8 cellular contexts compared by ENCODE assay signal in genomic region chr11:73983764-73984543, GRCh38. TPM values are rescaled to one million over a fixed set of nuclear protein-coding genes. Genes with fewer than 3 reads are reported as not detected.
DNase-seq lines count a peak whose midpoint lies in the region; ATAC-seq and TF ChIP-seq lines count a peak whose summit lies in the region.

No MANE protein-coding gene starts in this region.

- H3K4me1 ChIP-seq in esophagus (ENCODE audit: control insufficient read depth in 2 of 2, insufficient read depth in 2 of 2, low read length in 1 of 2) = no peaks in the 10 kb centered on the region
- peaks cover 25% of the 10 kb centered on the region for H3K4me1 ChIP-seq in psoas muscle

- H3K36me3 ChIP-seq in SK-N-MC (ENCODE audit: insufficient read depth, low read length) (peaks cover 18% of the 10 kb centered on the region), esophagus (ENCODE audit: control insufficient read depth in 2 of 2, insufficient read depth in 2 of 2, low read length in 1 of 2) (no peaks in the 10 kb centered on the region), psoas muscle (ENCODE audit: insufficient read depth in 1 of 2, low read depth in 1 of 2) (peaks cover 0 to 22% of the 10 kb centered on the region in 2 donors)

- H3K4me3 ChIP-seq in SK-N-MC (peak overlapping the region; percentile 84), esophagus (ENCODE audit: low read depth in 1 of 2, low read length in 2 of 2) (peak overlapping the region; percentile 49 to 53), psoas muscle (peak overlapping the region; percentile 71)

- intact Hi-C loops in psoas muscle (cut with DNase I) = loop anchor here (1.0 to 5.0 kb wide), 2 partner anchors 24 to 38 kb away; no protein-coding TSS in a partner anchor

- H3K36me3 Mint-ChIP-seq in T-helper 1 cell treated with Interleukin-12 subunit alpha and Interleukin-12 subunit beta and Interleukin-4 antibody, amounts not matched to agents 30 μg/mL and 1 μg/mL, for 36 hours (ENCODE audit: low read depth) = peaks cover 35% of the 10 kb centered on the region

- 61 to 65% methylated on average over 15 of the region's 15 CpGs for WGBS in esophagus, 2 donors
- 19 to 30% (median 22%) methylated on average over 15 of the region's 15 CpGs for WGBS in psoas muscle, 3 donors

- H3K27me3 Mint-ChIP-seq in T-helper 1 cell treated with Interleukin-12 subunit alpha and Interleukin-12 subunit beta and Interleukin-4 antibody, amounts not matched to agents 30 μg/mL and 1 μg/mL, for 36 hours (ENCODE audit: low read depth) = no peaks in the 10 kb centered on the region

- H3K27ac ChIP-seq in SK-N-MC (peak overlapping the region; percentile 70; the same call in 1 of the 2 replicates), esophagus (ENCODE audit: low read depth in 2 of 2, low read length in 1 of 2) (peak overlapping the region; percentile 11 to 93), psoas muscle (peak overlapping the region; percentile 92)

- no peak for TF ChIP-seq CTCF in psoas muscle (IDR thresholded peaks at IDR 0.05)

- H3K4me1 Mint-ChIP-seq in T-helper 1 cell treated with Interleukin-12 subunit alpha and Interleukin-12 subunit beta and Interleukin-4 antibody, amounts not matched to agents 30 μg/mL and 1 μg/mL, for 36 hours (ENCODE audit: low read depth) = peaks cover 30% of the 10 kb centered on the region

- no peaks in the 10 kb centered on the region for H3K9me3 Mint-ChIP-seq in T-helper 1 cell treated with Interleukin-12 subunit alpha and Interleukin-12 subunit beta and Interleukin-4 antibody, amounts not matched to agents 30 μg/mL and 1 μg/mL, for 36 hours

- H3K27ac Mint-ChIP-seq in T-helper 1 cell treated with Interleukin-12 subunit alpha and Interleukin-12 subunit beta and Interleukin-4 antibody, amounts not matched to agents 30 μg/mL and 1 μg/mL, for 36 hours = peak overlapping the region; percentile 99

- H3K4me3 Mint-ChIP-seq in T-helper 1 cell treated with Interleukin-12 subunit alpha and Interleukin-12 subunit beta and Interleukin-4 antibody, amounts not matched to agents 30 μg/mL and 1 μg/mL, for 36 hours = peak overlapping the region; percentile 96

- peak in 3 of 4 donors; percentile 27 to 43 (median 31) for ATAC-seq in psoas muscle
- no peak for ATAC-seq in GM19351 (IDR thresholded peaks at IDR 0.05; ENCODE audit: unreplicated experiment)
- no peak for ATAC-seq in HG03280 (IDR thresholded peaks at IDR 0.05; ENCODE audit: unreplicated experiment)

- peak overlapping the region; percentile 70 for H3K9ac ChIP-seq in SK-N-MC (ENCODE audit: insufficient read length)

- H3K27me3 ChIP-seq in esophagus (ENCODE audit: control insufficient read depth in 1 of 2, insufficient read depth in 2 of 2, low read length in 2 of 2) (no peaks in the 10 kb centered on the region), psoas muscle (ENCODE audit: insufficient read depth in 3 of 3, low read length in 2 of 3) (no peaks in the 10 kb centered on the region)

- DNase-seq in T-helper 1 cell (no peak), SK-N-MC (ENCODE audit: low read depth, low spot score) (no peak), psoas muscle (peak in 1 of 2 donors; percentile 43), iPS-NIHi7 (ENCODE audit: extremely low spot score) (no peak)

- H3K9me3 ChIP-seq in SK-N-MC (ENCODE audit: low read depth, low read length) (no peaks in the 10 kb centered on the region), esophagus (ENCODE audit: control insufficient read depth in 2 of 2, insufficient read depth in 1 of 2, low read depth in 1 of 2, low read length in 1 of 2) (no peaks in the 10 kb centered on the region), psoas muscle (no peaks in the 10 kb centered on the region)

RNA-seq across cellular contexts. Expression of gene UCP2, which starts 1.3 kb away (rescaled TPM):
- polyA plus RNA-seq in esophagus (1 to 10 TPM; 3.0 to 5.0 TPM), psoas muscle (10 to 100 TPM; 11.8 to 90.6 (median 89.6) TPM)
- 10 to 100 TPM; 40.8 to 99.5 (median 66.1) TPM for total RNA-seq in psoas muscle

RNA-seq across cellular contexts. Expression of gene UCP3, which starts 24.9 kb away (rescaled TPM):
- polyA plus RNA-seq in esophagus (1 to 10 TPM in 1 of 2 donors, under 1 TPM in 1; 0.41 to 1.4 TPM), psoas muscle (100 to 1,000 TPM in 2 of 3 donors, 1 to 10 TPM in 1; 8.9 to 587 (median 330) TPM)
- total RNA-seq in psoas muscle = 100 to 1,000 TPM in 3 of 4 donors, 10 to 100 TPM in 1; 53.8 to 299 (median 169) TPM

RNA-seq across cellular contexts. Expression of gene DNAJB13, which starts 33.1 kb away (rescaled TPM):
- polyA plus RNA-seq in esophagus (not detected), psoas muscle (under 1 TPM in 1 of 3 donors, not detected in 2; 0.03 TPM)
- total RNA-seq in psoas muscle = not detected

Comparison
In these comparisons a context has a peak if more than half of its experiments do, and no peak if none do; other contexts are left out.
1. ATAC-seq: peak in psoas muscle (3 of 4); none in GM19351 (single experiment) and HG03280 (single experiment).
2. RNA of gene UCP3, which starts 24.9 kb away (polyA plus RNA-seq): 8.9 to 587 TPM in psoas muscle; 0.41 to 1.4 TPM in esophagus; every median in the first group is over 4 times any median in the second.
3. Peak in every context shown above with its lines, with median percentiles within 50 percentile points of each other: H3K27ac ChIP-seq and H3K4me3 ChIP-seq.